8 cellular contexts compared by ENCODE assay signal in genomic region chr6:108117427-108118358, GRCh38. TPM values are rescaled to one million over a fixed set of nuclear protein-coding genes. Genes with fewer than 3 reads are reported as not detected.
DNase-seq lines count a peak whose midpoint lies in the region; ATAC-seq and TF ChIP-seq lines count a peak whose summit lies in the region.

No MANE protein-coding gene starts in this region.

- intact Hi-C loops in left lung (cut with DNase I): loop anchor here in 1 of 2 donors (10.0 kb wide), 1 partner anchor 407 kb away; no protein-coding TSS in a partner anchor

- no peak for TF ChIP-seq POLR2A in suprapubic skin (IDR thresholded peaks at IDR 0.05)

- no peak overlapping the region for H3K27ac ChIP-seq in ACC112 (ENCODE audit: low read depth, low read length)
- no peak overlapping the region for H3K27ac ChIP-seq in OCI-LY1 (ENCODE audit: low read depth, low read length, poor library complexity, severe bottlenecking)
- no peak overlapping the region for H3K27ac ChIP-seq in left lung
- no peak overlapping the region for H3K27ac ChIP-seq in suprapubic skin

- H3F3A ChIP-seq in OCI-LY1 (ENCODE audit: insufficient read depth, low read length): no peaks in the 10 kb centered on the region

- peak overlapping the region; percentile 78 for H3K4me2 ChIP-seq in OCI-LY1 (ENCODE audit: low read length)

- TF ChIP-seq EP300 in suprapubic skin (IDR thresholded peaks at IDR 0.05): no peak

- H3K36me3 ChIP-seq in ACC112 (ENCODE audit: insufficient read depth, low read length) (no peaks in the 10 kb centered on the region), OCI-LY1 (ENCODE audit: insufficient read depth, low read length) (no peaks in the 10 kb centered on the region), left lung (no peaks in the 10 kb centered on the region), suprapubic skin (no peaks in the 10 kb centered on the region)

- TF ChIP-seq CTCF in OCI-LY1 (IDR thresholded peaks at IDR 0.05; ENCODE audit: low read length): no peak
- no peak for TF ChIP-seq CTCF in cardiac fibroblast (IDR thresholded peaks at IDR 0.05; ENCODE audit: low read depth, low read length)
- TF ChIP-seq CTCF in left lung (IDR thresholded peaks at IDR 0.05): no peak
- no peak for TF ChIP-seq CTCF in suprapubic skin (IDR thresholded peaks at IDR 0.05)

- H3K9me2 ChIP-seq in OCI-LY1 (ENCODE audit: low read depth, low read length): no peaks in the 10 kb centered on the region

- peak overlapping the region; percentile 79 for H2AFZ ChIP-seq in ACC112 (ENCODE audit: low read length, unreplicated experiment)
- no peak overlapping the region for H2AFZ ChIP-seq in OCI-LY1 (ENCODE audit: low read length)

- under 1% methylated on average over 59 of the region's 72 CpGs for WGBS in suprapubic skin

- H3K79me2 ChIP-seq in ACC112 (ENCODE audit: control insufficient read depth, insufficient read depth, low read length, unreplicated experiment) (no peaks in the 10 kb centered on the region), OCI-LY1 (ENCODE audit: insufficient read depth, low read length) (no peaks in the 10 kb centered on the region)

- DNase-seq in cardiac fibroblast (ENCODE audit: low read depth in 2 of 2) (peak; percentile 24 to 28), left lung (peak; percentile 57 to 92), suprapubic skin (ENCODE audit: low spot score in 2 of 2) (no peak), RKO (ENCODE audit: low spot score) (no peak)
- DNase-seq in stimulated activated naive CD4-positive, alpha-beta T cell treated with Interleukin-2 at 50 U/mL for 16 hours (lab: John Stamatoyannopoulos, UW): no peak

- H3K4me1 ChIP-seq in ACC112 (ENCODE audit: control insufficient read depth, insufficient read depth, low read length, unreplicated experiment) (peaks cover 7% of the 10 kb centered on the region), OCI-LY1 (ENCODE audit: insufficient read depth, low read length, severe bottlenecking) (peaks cover 23% of the 10 kb centered on the region), left lung (peaks cover 21 to 57% of the 10 kb centered on the region in 2 donors), suprapubic skin (peaks cover 62% of the 10 kb centered on the region)

- ATAC-seq in GM18511 (IDR thresholded peaks at IDR 0.05; ENCODE audit: unreplicated experiment) (peak; percentile 57), left lung (peak; percentile 71)

- H3K4me3 ChIP-seq in ACC112 (ENCODE audit: low read depth, low read length) (peak overlapping the region; percentile 74), OCI-LY1 (ENCODE audit: low read depth, low read length, poor library complexity, severe bottlenecking) (peak overlapping the region; percentile 59), cardiac fibroblast (replicated peaks in 1 of 2; ENCODE audit: low read depth in 2 of 2, low read length in 2 of 2) (peak overlapping the region; percentile 60 to 67), left lung (peak overlapping the region; percentile 51 to 65), suprapubic skin (peak overlapping the region; percentile 67)

- H3K9ac ChIP-seq in OCI-LY1 (ENCODE audit: low read length): peak overlapping the region; percentile 20; the same call in 1 of the 2 replicates

- H3K9me3 ChIP-seq in OCI-LY1 (ENCODE audit: low read length): no peaks in the 10 kb centered on the region
- no peaks in the 10 kb centered on the region for H3K9me3 ChIP-seq in left lung
- no peaks in the 10 kb centered on the region for H3K9me3 ChIP-seq in suprapubic skin

- H3K27me3 ChIP-seq in ACC112 (ENCODE audit: insufficient read depth, low read length) (peaks cover 66% of the 10 kb centered on the region), OCI-LY1 (ENCODE audit: insufficient read depth, low read length) (peaks cover 19% of the 10 kb centered on the region), left lung (peaks cover 51 to 100% of the 10 kb centered on the region in 2 donors), suprapubic skin (peaks cover 90% of the 10 kb centered on the region)

- H4K20me1 ChIP-seq in OCI-LY1 (ENCODE audit: insufficient read depth, low read length): no peaks in the 10 kb centered on the region

RNA-seq across cellular contexts. Expression of gene OSTM1, which starts 43.2 kb away (rescaled TPM):
- total RNA-seq in left lung: 10 to 100 TPM; 52.0 to 73.1 TPM
- 10 to 100 TPM; 26.9 to 44.5 (median 38.2) TPM for total RNA-seq in suprapubic skin

RNA-seq across cellular contexts. Expression of gene NR2E1, which starts 48.1 kb away (rescaled TPM):
- total RNA-seq in left lung: not detected
- total RNA-seq in suprapubic skin: under 1 TPM in 1 of 4 donors, not detected in 3; 0.38 TPM

Comparison
In these comparisons a context has a peak if more than half of its experiments do, and no peak if none do; other contexts are left out.
1. DNase-seq: peak in cardiac fibroblast (2 of 2) and left lung (2 of 2); none in suprapubic skin (0 of 2), RKO (single experiment) and stimulated activated naive CD4-positive, alpha-beta T cell treated with Interleukin-2 at 50 U/mL for 16 hours (single experiment).
2. Peak in every context shown above with its lines, with median percentiles within 50 percentile points of each other: H3K4me3 ChIP-seq.